ENCODE assay signal across 21 cellular contexts in genomic region chr2:240797914-240798313, GRCh38. TPM values are rescaled to one million over a fixed set of nuclear protein-coding genes. Genes with fewer than 3 reads are reported as not detected.
DNase-seq lines count a peak whose midpoint lies in the region; ATAC-seq and TF ChIP-seq lines count a peak whose summit lies in the region.
"Had no signal": no experiment of that assay in that cellular context is flagged by ENCODE, and none has a peak within 500 bp of the region (broad histone marks: within the 10 kb centered on the region; RNA-seq: fewer than 3 reads in every experiment).

No MANE protein-coding gene starts in this region.

- no peak overlapping the region for H3K4me3 Mint-ChIP-seq in activated naive CD4-positive, alpha-beta T cell treated with anti-CD3 and anti-CD28 coated beads for 36 hours
- H3K4me3 Mint-ChIP-seq in HFFc6 = no peak overlapping the region

- WGBS in heart left ventricle, 4 donors = 82 to 89% (median 86%) methylated on average over 12 of the region's 12 CpGs
- 63 to 69% (median 63%) methylated on average over 12 of the region's 12 CpGs for WGBS in ovary, 3 donors

- peak; percentile 31 for DNase-seq in activated effector memory CD4-positive, alpha-beta T cell treated with anti-CD3 and anti-CD28 coated beads, Interleukin-2, amount 50 U/mL, for 16 hours
- no peak for DNase-seq in activated effector memory CD4-positive, alpha-beta T cell treated with Interleukin-2 at 50 U/mL for 16 hours
- peak in 3 of 5 donors; percentile 8 to 53 (median 17) for DNase-seq in heart left ventricle
- peak in 4 of 5 donors; percentile 11 to 30 (median 14) for DNase-seq in ovary
- no peak for DNase-seq in activated naive CD4-positive, alpha-beta T cell treated with anti-CD3 and anti-CD28 coated beads for 36 hours
- no peak for DNase-seq in SHP77 (lab: John Stamatoyannopoulos, UW)
- DNase-seq in HFFc6 = no peak
- DNase-seq: COR-L47, GF-D8, NCI-H1048, NCI-H1436 treated with DMSO at 0.1 percent for 48 hours, NCI-H2081 treated with DMSO at 0.1 percent for 48 hours, NCI-H510A, NCI-H82, PC-3 had no signal

- no peaks in the 10 kb centered on the region for H3K4me1 Mint-ChIP-seq in activated naive CD4-positive, alpha-beta T cell treated with anti-CD3 and anti-CD28 coated beads for 36 hours (ENCODE audit: low read depth)
- H3K4me1 Mint-ChIP-seq in HFFc6 (ENCODE audit: low read depth) = no peaks in the 10 kb centered on the region

- H3K9me3 Mint-ChIP-seq in activated naive CD4-positive, alpha-beta T cell treated with anti-CD3 and anti-CD28 coated beads for 36 hours = no peaks in the 10 kb centered on the region
- no peaks in the 10 kb centered on the region for H3K9me3 Mint-ChIP-seq in HFFc6

- H3K9ac ChIP-seq in BLaER1 treated with 17β-estradiol and CSF1 and Interleukin-3, amounts not matched to agents 10 nM and 100 nM = peak overlapping the region in 2 of 11 experiments; percentile 6 to 14; a peak in 2 of 22 replicates
- H3K9ac ChIP-seq: KMS-11 had no signal

- peak overlapping the region in 7 of 11 experiments; percentile 55 to 79 (median 71); a peak in 12 of 22 replicates for H3K4me2 ChIP-seq in BLaER1 treated with 17β-estradiol and CSF1 and Interleukin-3, amounts not matched to agents 10 nM and 100 nM
- H3K4me2 ChIP-seq: A549, KMS-11 had no signal

- peaks cover 0 to 10% (median 0%) of the 10 kb centered on the region in 11 experiments; a peak in 1 of 22 replicates for H4K20me1 ChIP-seq in BLaER1 treated with 17β-estradiol and CSF1 and Interleukin-3, amounts not matched to agents 10 nM and 100 nM

- CTCF ChIA-PET in activated naive CD4-positive, alpha-beta T cell treated with anti-CD3 and anti-CD28 coated beads for 36 hours (lab: Charles Lee) = no interaction called here

- H3K27me3 Mint-ChIP-seq in activated naive CD4-positive, alpha-beta T cell treated with anti-CD3 and anti-CD28 coated beads for 36 hours (ENCODE audit: low read depth) = peaks cover 11% of the 10 kb centered on the region
- H3K27me3 Mint-ChIP-seq in HFFc6 (ENCODE audit: insufficient read depth) = peaks cover 62% of the 10 kb centered on the region

- no peak for ATAC-seq in heart left ventricle
- ATAC-seq: A549, PC-3 had no signal

- H3K27ac Mint-ChIP-seq in activated naive CD4-positive, alpha-beta T cell treated with anti-CD3 and anti-CD28 coated beads for 36 hours = no peak overlapping the region
- no peak overlapping the region for H3K27ac Mint-ChIP-seq in HFFc6

- TF ChIP-seq POLR2A in heart left ventricle (IDR thresholded peaks at IDR 0.05) = no peak
- TF ChIP-seq POLR2A in ovary (IDR thresholded peaks at IDR 0.05) = no peak

- peak overlapping the region in 1 of 11 experiments; percentile 49; a peak in 2 of 22 replicates for H3K27ac ChIP-seq in BLaER1 treated with 17β-estradiol and CSF1 and Interleukin-3, amounts not matched to agents 10 nM and 100 nM
- H3K27ac ChIP-seq in heart left ventricle = no peak overlapping the region
- H3K27ac ChIP-seq in ovary = no peak overlapping the region
- H3K27ac ChIP-seq: A549, C4-2B, KMS-11, RWPE1 had no signal

- no peaks in the 10 kb centered on the region for H3K36me3 Mint-ChIP-seq in activated naive CD4-positive, alpha-beta T cell treated with anti-CD3 and anti-CD28 coated beads for 36 hours (ENCODE audit: low read depth)
- H3K36me3 Mint-ChIP-seq in HFFc6 (ENCODE audit: low read depth) = no peaks in the 10 kb centered on the region

- H3K4me1 ChIP-seq in BLaER1 treated with 17β-estradiol and CSF1 and Interleukin-3, amounts not matched to agents 10 nM and 100 nM = peaks cover 0 to 37% (median 27%) of the 10 kb centered on the region in 10 experiments; a peak in 16 of 20 replicates
- H3K4me1 ChIP-seq in heart left ventricle (peaks cover 0 to 9% (median 0%) of the 10 kb centered on the region in 12 donors), ovary (ENCODE audit: insufficient read depth) (peaks cover 8% of the 10 kb centered on the region)
- H3K4me1 ChIP-seq: A549 had no signal

- 0 out of 22 replicates have a peak, but pooled peaks cover 0 to 3% (median 0%) of the 10 kb centered on the region in 11 experiments for H3K27me3 ChIP-seq in BLaER1 treated with 17β-estradiol and CSF1 and Interleukin-3, amounts not matched to agents 10 nM and 100 nM
- peaks cover 0 to 39% (median 7%) of the 10 kb centered on the region in 9 donors for H3K27me3 ChIP-seq in heart left ventricle
- no peaks in the 10 kb centered on the region for H3K27me3 ChIP-seq in ovary

- intact Hi-C loops in heart left ventricle (cut with DNase I) (no loop called here), ovary (cut with DNase I) (no loop called here)
- intact Hi-C loops in activated naive CD4-positive, alpha-beta T cell treated with anti-CD3 and anti-CD28 coated beads for 36 hours (cut with micrococcal nuclease) = no loop called here

- H3K36me3 ChIP-seq in BLaER1 treated with 17β-estradiol and CSF1 and Interleukin-3, amounts not matched to agents 10 nM and 100 nM = no peaks in the 10 kb centered on the region
- no peaks in the 10 kb centered on the region for H3K36me3 ChIP-seq in heart left ventricle
- H3K36me3 ChIP-seq in ovary = no peaks in the 10 kb centered on the region

- no peak for TF ChIP-seq EP300 in ovary (IDR thresholded peaks at IDR 0.05)

- TF ChIP-seq CTCF in heart left ventricle (IDR thresholded peaks at IDR 0.05) (no peak), ovary (IDR thresholded peaks at IDR 0.05) (no peak), HFFc6 (IDR thresholded peaks at IDR 0.05) (no peak)

- H3K9me3 ChIP-seq in BLaER1 treated with 17β-estradiol and CSF1 and Interleukin-3, amounts not matched to agents 10 nM and 100 nM (replicated peaks in 1 of 11) = peaks cover 0 to 18% (median 9%) of the 10 kb centered on the region in 11 experiments; a peak in 17 of 22 replicates
- H3K9me3 ChIP-seq in heart left ventricle (no peaks in the 10 kb centered on the region), ovary (no peaks in the 10 kb centered on the region)

- no peak overlapping the region for H3K4me3 ChIP-seq in BLaER1 treated with 17β-estradiol and CSF1 and Interleukin-3, amounts not matched to agents 10 nM and 100 nM
- H3K4me3 ChIP-seq in heart left ventricle = no peak overlapping the region
- H3K4me3 ChIP-seq in ovary = no peak overlapping the region
- H3K4me3 ChIP-seq: A549 had no signal

RNA-seq across cellular contexts. Expression of gene KIF1A, which starts 22.1 kb away (rescaled TPM):
- 10 to 100 TPM in 1 of 9 donors, 1 to 10 TPM in 8; 1.1 to 25.8 (median 2.8) TPM for total RNA-seq in heart left ventricle
- under 1 TPM; 0.76 to 0.97 TPM for polyA plus RNA-seq in heart left ventricle
- total RNA-seq in ovary = 1 to 10 TPM in 6 of 7 donors, under 1 TPM in 1; 0.48 to 4.4 (median 1.7) TPM
- under 1 TPM; 0.85 to 0.93 TPM for polyA plus RNA-seq in ovary
- 1 to 10 TPM; 8.4 TPM for total RNA-seq in activated naive CD4-positive, alpha-beta T cell treated with anti-CD3 and anti-CD28 coated beads for 36 hours
- total RNA-seq in HFFc6 (2021; fragmentation: NEBNext Ultra II Directional; extraction: Animal tissue kit (Norgen Biotek cat#: 25700)) = not detected
- total RNA-seq: M059J, PC-3 had no signal

Comparison
In these comparisons a context has a peak if more than half of its experiments do, and no peak if none do; other contexts are left out.
1. DNase-seq: peak in activated effector memory CD4-positive, alpha-beta T cell treated with anti-CD3 and anti-CD28 coated beads, Interleukin-2, amount 50 U/mL, for 16 hours (single experiment), heart left ventricle (3 of 5) and ovary (4 of 5); none in activated effector memory CD4-positive, alpha-beta T cell treated with Interleukin-2 at 50 U/mL for 16 hours (single experiment), activated naive CD4-positive, alpha-beta T cell treated with anti-CD3 and anti-CD28 coated beads for 36 hours (single experiment), SHP77 (0 of 2) and HFFc6 (single experiment).